1 cellular context compared by ENCODE assay signal in the genomic region with DNA sequence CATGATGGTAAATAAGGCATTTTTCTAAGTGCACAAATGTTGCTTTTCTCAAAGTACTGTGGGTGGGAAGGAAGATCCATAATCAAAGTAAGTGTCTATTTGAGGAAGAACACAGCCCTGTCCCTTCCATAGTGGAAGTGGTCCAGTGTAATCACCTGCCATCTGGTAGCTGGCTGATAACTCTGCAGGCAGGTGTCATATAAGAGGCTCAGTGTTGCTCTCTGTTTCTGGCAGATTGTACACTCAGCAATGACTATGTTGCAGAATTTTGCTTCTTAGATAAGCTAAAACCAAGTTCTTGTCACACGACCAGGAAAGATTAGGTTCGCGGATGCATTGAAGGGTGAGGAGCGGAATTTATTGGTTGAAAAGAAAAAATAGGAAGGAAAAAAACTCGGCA.
A peak's percentile ranks its signal among the peaks of the same experiment; 100 is the strongest.
TF ChIP-seq lines count a peak whose summit lies in the region.

No MANE protein-coding gene starts in this region.

TF ChIP-seq in K562, 482 proteins besides CTCF, POLR2A, EP300 and RAD21 (continues in another document):
- TF ChIP-seq NFIX (CRISPR knock-in tag; IDR thresholded peaks at IDR 0.05; ENCODE audit: low read depth), result no peak
- 0 out of 4 replicates have a peak, but pooled peaks of 1 of the 2 experiments have one; percentile 29 for TF ChIP-seq FOXK2 (conservative IDR thresholded peaks at IDR 0.05 in 1 of 2, IDR thresholded peaks at IDR 0.05 in 1 of 2; ENCODE audit: low read depth in 2 of 2)
- no peak for TF ChIP-seq GABPB1 (CRISPR knock-in tag; IDR thresholded peaks at IDR 0.05)
- no peak for TF ChIP-seq U2AF1 (optimal IDR thresholded peaks at IDR 0.05; ENCODE audit: low read depth, low read length)
- no peak for TF ChIP-seq POLR3A (IDR thresholded peaks at IDR 0.05; ENCODE audit: borderline replicate concordance, extremely low read depth, insufficient read depth, insufficient read length)
- peak; percentile 94 for TF ChIP-seq NFIC (IDR thresholded peaks at IDR 0.05)
- TF ChIP-seq SAP30 (IDR thresholded peaks at IDR 0.05; ENCODE audit: borderline replicate concordance, insufficient read depth, low read depth, low read length, poor library complexity, severe bottlenecking), result no peak
- no peak for TF ChIP-seq CHD4 (IDR thresholded peaks at IDR 0.05; ENCODE audit: insufficient read depth, insufficient replicate concordance, low read depth, low read length, poor library complexity, severe bottlenecking)
- TF ChIP-seq, protein P1, sequence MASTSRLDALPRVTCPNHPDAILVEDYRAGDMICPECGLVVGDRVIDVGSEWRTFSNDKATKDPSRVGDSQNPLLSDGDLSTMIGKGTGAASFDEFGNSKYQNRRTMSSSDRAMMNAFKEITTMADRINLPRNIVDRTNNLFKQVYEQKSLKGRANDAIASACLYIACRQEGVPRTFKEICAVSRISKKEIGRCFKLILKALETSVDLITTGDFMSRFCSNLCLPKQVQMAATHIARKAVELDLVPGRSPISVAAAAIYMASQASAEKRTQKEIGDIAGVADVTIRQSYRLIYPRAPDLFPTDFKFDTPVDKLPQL (IDR thresholded peaks at IDR 0.05; ENCODE audit: extremely low read depth, insufficient read length), result no peak
- TF ChIP-seq, protein P2, sequence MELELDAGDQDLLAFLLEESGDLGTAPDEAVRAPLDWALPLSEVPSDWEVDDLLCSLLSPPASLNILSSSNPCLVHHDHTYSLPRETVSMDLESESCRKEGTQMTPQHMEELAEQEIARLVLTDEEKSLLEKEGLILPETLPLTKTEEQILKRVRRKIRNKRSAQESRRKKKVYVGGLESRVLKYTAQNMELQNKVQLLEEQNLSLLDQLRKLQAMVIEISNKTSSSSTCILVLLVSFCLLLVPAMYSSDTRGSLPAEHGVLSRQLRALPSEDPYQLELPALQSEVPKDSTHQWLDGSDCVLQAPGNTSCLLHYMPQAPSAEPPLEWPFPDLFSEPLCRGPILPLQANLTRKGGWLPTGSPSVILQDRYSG (tag; conservative IDR thresholded peaks at IDR 0.05; ENCODE audit: low read depth), result 0 out of 2 replicates have a peak, but pooled peaks have one; percentile 42
- TF ChIP-seq LEF1 (IDR thresholded peaks at IDR 0.05), result peak; percentile 67
- TF ChIP-seq ZBTB17 (CRISPR knock-in tag; IDR thresholded peaks at IDR 0.05), result no peak
- TF ChIP-seq ZNF444 (CRISPR knock-in tag; IDR thresholded peaks at IDR 0.05), result no peak
- TF ChIP-seq ZNF699 (CRISPR knock-in tag; IDR thresholded peaks at IDR 0.05; ENCODE audit: insufficient replicate concordance), result no peak
- no peak for TF ChIP-seq NRF1 (conservative IDR thresholded peaks at IDR 0.05 in 1 of 2, IDR thresholded peaks at IDR 0.05 in 1 of 2)
- TF ChIP-seq, protein P3, sequence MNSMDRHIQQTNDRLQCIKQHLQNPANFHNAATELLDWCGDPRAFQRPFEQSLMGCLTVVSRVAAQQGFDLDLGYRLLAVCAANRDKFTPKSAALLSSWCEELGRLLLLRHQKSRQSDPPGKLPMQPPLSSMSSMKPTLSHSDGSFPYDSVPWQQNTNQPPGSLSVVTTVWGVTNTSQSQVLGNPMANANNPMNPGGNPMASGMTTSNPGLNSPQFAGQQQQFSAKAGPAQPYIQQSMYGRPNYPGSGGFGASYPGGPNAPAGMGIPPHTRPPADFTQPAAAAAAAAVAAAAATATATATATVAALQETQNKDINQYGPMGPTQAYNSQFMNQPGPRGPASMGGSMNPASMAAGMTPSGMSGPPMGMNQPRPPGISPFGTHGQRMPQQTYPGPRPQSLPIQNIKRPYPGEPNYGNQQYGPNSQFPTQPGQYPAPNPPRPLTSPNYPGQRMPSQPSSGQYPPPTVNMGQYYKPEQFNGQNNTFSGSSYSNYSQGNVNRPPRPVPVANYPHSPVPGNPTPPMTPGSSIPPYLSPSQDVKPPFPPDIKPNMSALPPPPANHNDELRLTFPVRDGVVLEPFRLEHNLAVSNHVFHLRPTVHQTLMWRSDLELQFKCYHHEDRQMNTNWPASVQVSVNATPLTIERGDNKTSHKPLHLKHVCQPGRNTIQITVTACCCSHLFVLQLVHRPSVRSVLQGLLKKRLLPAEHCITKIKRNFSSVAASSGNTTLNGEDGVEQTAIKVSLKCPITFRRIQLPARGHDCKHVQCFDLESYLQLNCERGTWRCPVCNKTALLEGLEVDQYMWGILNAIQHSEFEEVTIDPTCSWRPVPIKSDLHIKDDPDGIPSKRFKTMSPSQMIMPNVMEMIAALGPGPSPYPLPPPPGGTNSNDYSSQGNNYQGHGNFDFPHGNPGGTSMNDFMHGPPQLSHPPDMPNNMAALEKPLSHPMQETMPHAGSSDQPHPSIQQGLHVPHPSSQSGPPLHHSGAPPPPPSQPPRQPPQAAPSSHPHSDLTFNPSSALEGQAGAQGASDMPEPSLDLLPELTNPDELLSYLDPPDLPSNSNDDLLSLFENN (IDR thresholded peaks at IDR 0.05; ENCODE audit: low read depth in 2 of 2, low read length in 2 of 2), result peak in 1 of 2 experiments; percentile 89; a peak in 2 of 4 replicates
- TF ChIP-seq CBFA2T3 (IDR thresholded peaks at IDR 0.05), result peak; percentile 99
- TF ChIP-seq ZNF3 (CRISPR knock-in tag; IDR thresholded peaks at IDR 0.05), result no peak
- TF ChIP-seq CAMTA2 (CRISPR knock-in tag; conservative IDR thresholded peaks at IDR 0.05), result no peak
- TF ChIP-seq, protein P4, sequence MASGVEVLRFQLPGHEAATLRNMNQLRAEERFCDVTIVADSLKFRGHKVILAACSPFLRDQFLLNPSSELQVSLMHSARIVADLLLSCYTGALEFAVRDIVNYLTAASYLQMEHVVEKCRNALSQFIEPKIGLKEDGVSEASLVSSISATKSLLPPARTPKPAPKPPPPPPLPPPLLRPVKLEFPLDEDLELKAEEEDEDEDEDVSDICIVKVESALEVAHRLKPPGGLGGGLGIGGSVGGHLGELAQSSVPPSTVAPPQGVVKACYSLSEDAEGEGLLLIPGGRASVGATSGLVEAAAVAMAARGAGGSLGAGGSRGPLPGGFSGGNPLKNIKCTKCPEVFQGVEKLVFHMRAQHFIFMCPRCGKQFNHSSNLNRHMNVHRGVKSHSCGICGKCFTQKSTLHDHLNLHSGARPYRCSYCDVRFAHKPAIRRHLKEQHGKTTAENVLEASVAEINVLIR (CRISPR knock-in tag; IDR thresholded peaks at IDR 0.05), result no peak
- no peak for TF ChIP-seq ZNF263 (CRISPR knock-in tag; IDR thresholded peaks at IDR 0.05; ENCODE audit: borderline replicate concordance)
- no peak for TF ChIP-seq BRCA1 (IDR thresholded peaks at IDR 0.05)
- no peak for TF ChIP-seq BRCA1 (CRISPR knock-in tag; IDR thresholded peaks at IDR 0.05)
- TF ChIP-seq MYBL2 (IDR thresholded peaks at IDR 0.05; ENCODE audit: low read depth), result no peak
- TF ChIP-seq MYBL2 (CRISPR knock-in tag; IDR thresholded peaks at IDR 0.05; ENCODE audit: borderline replicate concordance), result no peak
- TF ChIP-seq MAZ (CRISPR knock-in tag; conservative IDR thresholded peaks at IDR 0.05 in 1 of 2, IDR thresholded peaks at IDR 0.05 in 1 of 2), result no peak
- TF ChIP-seq SMARCA4 (IDR thresholded peaks at IDR 0.05), result peak; percentile 92
- TF ChIP-seq HDAC2 (IDR thresholded peaks at IDR 0.05), result peak; percentile 88
- TF ChIP-seq POLR2AphosphoS2 (IDR thresholded peaks at IDR 0.05; ENCODE audit: low read length), result no peak
- no peak for TF ChIP-seq EGR1 (conservative IDR thresholded peaks at IDR 0.05)
- no peak for TF ChIP-seq FIP1L1 (IDR thresholded peaks at IDR 0.05; ENCODE audit: low read depth, low read length, poor library complexity, severe bottlenecking)
- TF ChIP-seq KLF1 (tag; IDR thresholded peaks at IDR 0.05), result no peak
- no peak for TF ChIP-seq CBX8 (IDR thresholded peaks at IDR 0.05; ENCODE audit: borderline replicate concordance, extremely low read depth, low read depth, low read length, poor library complexity, severe bottlenecking)
- no peak for TF ChIP-seq ZNF253 (CRISPR knock-in tag; conservative IDR thresholded peaks at IDR 0.05)
- peak; percentile 89 to 94 for TF ChIP-seq KDM1A (IDR thresholded peaks at IDR 0.05)
- TF ChIP-seq ZC3H8 (IDR thresholded peaks at IDR 0.05), result no peak
- no peak for TF ChIP-seq ZNF12 (CRISPR knock-in tag; IDR thresholded peaks at IDR 0.05)
- TF ChIP-seq SMARCC2 (IDR thresholded peaks at IDR 0.05; ENCODE audit: low read depth), result no peak
- no peak for TF ChIP-seq ELF1 (tag; IDR thresholded peaks at IDR 0.05)
- peak; percentile 74 for TF ChIP-seq CXXC5 (CRISPR knock-in tag; IDR thresholded peaks at IDR 0.05)
- TF ChIP-seq HDAC6 (IDR thresholded peaks at IDR 0.05; ENCODE audit: low read depth, low read length), result no peak
- peak; percentile 30 for TF ChIP-seq TAF1 (IDR thresholded peaks at IDR 0.05; ENCODE audit: control insufficient read depth, extremely low read depth, insufficient read depth, low read length, severe bottlenecking)
- TF ChIP-seq EZH2 (IDR thresholded peaks at IDR 0.05; ENCODE audit: borderline replicate concordance, low read depth, low read length), result no peak
- TF ChIP-seq SPI1 (IDR thresholded peaks at IDR 0.05; ENCODE audit: borderline replicate concordance, low read depth, low read length), result peak; percentile 54; the same call in 1 of the 2 replicates
- peak; percentile 94 for TF ChIP-seq PHB2 (IDR thresholded peaks at IDR 0.05; ENCODE audit: low read depth)
- TF ChIP-seq CCNT2 (IDR thresholded peaks at IDR 0.05; ENCODE audit: borderline replicate concordance, extremely low read depth, insufficient read length, low read depth, low read length), result peak; percentile 71
- TF ChIP-seq CCAR2 (IDR thresholded peaks at IDR 0.05; ENCODE audit: low read depth, low read length), result no peak
- TF ChIP-seq JUN (IDR thresholded peaks at IDR 0.05; ENCODE audit: borderline replicate concordance, low read depth, low read length), result no peak
- no peak for TF ChIP-seq JUN (CRISPR knock-in tag; IDR thresholded peaks at IDR 0.05; ENCODE audit: borderline replicate concordance)
- no peak for TF ChIP-seq NUFIP1 (IDR thresholded peaks at IDR 0.05; ENCODE audit: partially characterized antibody)
- TF ChIP-seq ZNF764 (CRISPR knock-in tag; IDR thresholded peaks at IDR 0.05; ENCODE audit: low read depth), result no peak
- TF ChIP-seq, protein P5, sequence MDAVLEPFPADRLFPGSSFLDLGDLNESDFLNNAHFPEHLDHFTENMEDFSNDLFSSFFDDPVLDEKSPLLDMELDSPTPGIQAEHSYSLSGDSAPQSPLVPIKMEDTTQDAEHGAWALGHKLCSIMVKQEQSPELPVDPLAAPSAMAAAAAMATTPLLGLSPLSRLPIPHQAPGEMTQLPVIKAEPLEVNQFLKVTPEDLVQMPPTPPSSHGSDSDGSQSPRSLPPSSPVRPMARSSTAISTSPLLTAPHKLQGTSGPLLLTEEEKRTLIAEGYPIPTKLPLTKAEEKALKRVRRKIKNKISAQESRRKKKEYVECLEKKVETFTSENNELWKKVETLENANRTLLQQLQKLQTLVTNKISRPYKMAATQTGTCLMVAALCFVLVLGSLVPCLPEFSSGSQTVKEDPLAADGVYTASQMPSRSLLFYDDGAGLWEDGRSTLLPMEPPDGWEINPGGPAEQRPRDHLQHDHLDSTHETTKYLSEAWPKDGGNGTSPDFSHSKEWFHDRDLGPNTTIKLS (IDR thresholded peaks at IDR 0.05; ENCODE audit: borderline replicate concordance, low read depth), result no peak
- TF ChIP-seq, protein P6, sequence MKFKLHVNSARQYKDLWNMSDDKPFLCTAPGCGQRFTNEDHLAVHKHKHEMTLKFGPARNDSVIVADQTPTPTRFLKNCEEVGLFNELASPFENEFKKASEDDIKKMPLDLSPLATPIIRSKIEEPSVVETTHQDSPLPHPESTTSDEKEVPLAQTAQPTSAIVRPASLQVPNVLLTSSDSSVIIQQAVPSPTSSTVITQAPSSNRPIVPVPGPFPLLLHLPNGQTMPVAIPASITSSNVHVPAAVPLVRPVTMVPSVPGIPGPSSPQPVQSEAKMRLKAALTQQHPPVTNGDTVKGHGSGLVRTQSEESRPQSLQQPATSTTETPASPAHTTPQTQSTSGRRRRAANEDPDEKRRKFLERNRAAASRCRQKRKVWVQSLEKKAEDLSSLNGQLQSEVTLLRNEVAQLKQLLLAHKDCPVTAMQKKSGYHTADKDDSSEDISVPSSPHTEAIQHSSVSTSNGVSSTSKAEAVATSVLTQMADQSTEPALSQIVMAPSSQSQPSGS (CRISPR knock-in tag; IDR thresholded peaks at IDR 0.05), result no peak
- TF ChIP-seq ADNP (tag; IDR thresholded peaks at IDR 0.05), result no peak
- TF ChIP-seq ZNF324 (CRISPR knock-in tag; IDR thresholded peaks at IDR 0.05), result no peak
- TF ChIP-seq ZNF274 (IDR thresholded peaks at IDR 0.05; ENCODE audit: borderline replicate concordance, low read depth, low read length), result peak; percentile 69; the same call in 1 of the 2 replicates
- TF ChIP-seq CHD2 (IDR thresholded peaks at IDR 0.05; ENCODE audit: low read depth, low read length), result no peak
- no peak for TF ChIP-seq EWSR1 (IDR thresholded peaks at IDR 0.05; ENCODE audit: borderline replicate concordance, low read depth, partially characterized antibody)
- TF ChIP-seq ZC3H11A (IDR thresholded peaks at IDR 0.05; ENCODE audit: low read depth, low read length), result no peak
- TF ChIP-seq ZNF133 (CRISPR knock-in tag; IDR thresholded peaks at IDR 0.05), result no peak
- TF ChIP-seq TGIF2 (CRISPR knock-in tag; IDR thresholded peaks at IDR 0.05), result no peak
- TF ChIP-seq PCBP2 (IDR thresholded peaks at IDR 0.05; ENCODE audit: low read depth, low read length, poor library complexity, severe bottlenecking), result no peak
- TF ChIP-seq TCF7L2 (IDR thresholded peaks at IDR 0.05; ENCODE audit: low read depth, low read length), result no peak
- no peak for TF ChIP-seq PPARD (CRISPR knock-in tag; IDR thresholded peaks at IDR 0.05)
- no peak for TF ChIP-seq BRF1 (IDR thresholded peaks at IDR 0.05; ENCODE audit: borderline replicate concordance, extremely low read depth, insufficient read length)
- peak; percentile 53; the same call in 1 of the 2 replicates for TF ChIP-seq ZNF175 (CRISPR knock-in tag; IDR thresholded peaks at IDR 0.05; ENCODE audit: low read depth)
- no peak for TF ChIP-seq MIER1 (IDR thresholded peaks at IDR 0.05; ENCODE audit: low read depth)
- peak; percentile 62 for TF ChIP-seq MEIS2 (IDR thresholded peaks at IDR 0.05; ENCODE audit: partially characterized antibody)
- TF ChIP-seq CBFA2T2 (conservative IDR thresholded peaks at IDR 0.05), result peak; percentile 98
- TF ChIP-seq ZNF584 (CRISPR knock-in tag; IDR thresholded peaks at IDR 0.05; ENCODE audit: low read depth), result 0 out of 2 replicates have a peak, but pooled peaks have one; percentile 45
- TF ChIP-seq FOXA3 (CRISPR knock-in tag; conservative IDR thresholded peaks at IDR 0.05 in 1 of 2, IDR thresholded peaks at IDR 0.05 in 1 of 2), result no peak
